Comparison of ENCODE assay signal across 16 cellular contexts in the genomic region with DNA sequence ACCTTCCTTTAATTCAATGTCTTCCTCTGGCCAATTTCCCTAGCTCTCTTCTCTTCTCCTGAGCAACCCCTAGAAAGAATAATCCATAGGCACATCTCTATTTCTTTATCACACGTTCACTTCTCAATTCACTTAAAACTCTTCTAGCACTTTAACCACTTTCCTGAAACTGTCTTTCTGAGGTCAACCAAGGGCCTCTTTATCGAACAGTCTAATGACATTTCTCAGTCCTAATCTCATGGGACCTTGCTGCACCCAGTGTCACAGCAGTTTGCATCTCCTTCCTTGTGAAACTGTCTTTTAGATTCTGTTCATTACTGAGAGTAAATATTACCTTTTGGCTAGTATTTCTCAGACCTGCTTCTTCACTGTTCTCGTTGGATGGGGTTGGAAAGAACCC.
DNase-seq lines count a peak whose midpoint lies in the region; ATAC-seq, FAIRE-seq and TF ChIP-seq lines count a peak whose summit lies in the region.
"Had no signal": no experiment of that assay in that cellular context is flagged by ENCODE, and none has a peak within 500 bp of the region (broad histone marks: within the 10 kb centered on the region; RNA-seq: fewer than 3 reads in every experiment).

No MANE protein-coding gene starts in this region.

- no peaks in the 10 kb centered on the region for H3K9me3 ChIP-seq in thyroid gland
- H3K9me3 ChIP-seq in upper lobe of right lung: no peaks in the 10 kb centered on the region

- H3K4me1 Mint-ChIP-seq in memory B cell: peaks cover 33% of the 10 kb centered on the region
- H3K4me1 Mint-ChIP-seq: GM23338 had no signal

- H3K4me3 Mint-ChIP-seq in memory B cell: no peak overlapping the region
- H3K4me3 Mint-ChIP-seq: brain, GM23338 had no signal

- intact Hi-C loops in thyroid gland (cut with DNase I) (no loop called here), upper lobe of right lung (cut with DNase I) (no loop called here)

- H3K9me3 Mint-ChIP-seq in memory B cell: no peaks in the 10 kb centered on the region
- H3K9me3 Mint-ChIP-seq: brain, GM23338 had no signal

- 83 to 89% methylated on average over 3 of the region's 3 CpGs for WGBS in thyroid gland, 2 donors

- FAIRE-seq in D721Med (lab: Jason Lieb, UNC): no peak
- FAIRE-seq in H54 (lab: Jason Lieb, UNC): no peak

- no peaks in the 10 kb centered on the region for H3K36me3 Mint-ChIP-seq in memory B cell
- H3K36me3 Mint-ChIP-seq: brain had no signal

- H3K4me3 ChIP-seq in thyroid gland (replicated peaks in 1 of 3) (no peak overlapping the region), upper lobe of right lung (no peak overlapping the region)
- H3K4me3 ChIP-seq: GM23338 had no signal

- H3K27ac Mint-ChIP-seq in memory B cell: peak overlapping the region; percentile 32
- H3K27ac Mint-ChIP-seq: GM23338 had no signal

- ATAC-seq in GM19025 (IDR thresholded peaks at IDR 0.05; ENCODE audit: low read depth, unreplicated experiment): peak; percentile 86
- peak; percentile 90 for ATAC-seq in GM21717 (IDR thresholded peaks at IDR 0.05; ENCODE audit: unreplicated experiment)
- ATAC-seq in HG03139 (IDR thresholded peaks at IDR 0.05; ENCODE audit: unreplicated experiment): peak; percentile 92
- ATAC-seq in memory B cell (ENCODE audit: low read depth): peak; percentile 59
- ATAC-seq in upper lobe of right lung: no peak
- ATAC-seq: esophagus mucosa had no signal

- no peaks in the 10 kb centered on the region for H3K36me3 ChIP-seq in thyroid gland
- no peaks in the 10 kb centered on the region for H3K36me3 ChIP-seq in upper lobe of right lung

- TF ChIP-seq CTCF in thyroid gland (IDR thresholded peaks at IDR 0.05): no peak
- no peak for TF ChIP-seq CTCF in D721Med (IDR thresholded peaks at IDR 0.05; ENCODE audit: insufficient read depth, missing control alignments)
- no peak for TF ChIP-seq CTCF in upper lobe of right lung (IDR thresholded peaks at IDR 0.05)

- TF ChIP-seq POLR2A in thyroid gland (IDR thresholded peaks at IDR 0.05) (no peak), H54 (IDR thresholded peaks at IDR 0.05; ENCODE audit: low read depth, low read length) (no peak)

- H3K27me3 ChIP-seq in thyroid gland (no peaks in the 10 kb centered on the region), upper lobe of right lung (no peaks in the 10 kb centered on the region)

- H3K4me1 ChIP-seq in thyroid gland (no peaks in the 10 kb centered on the region), upper lobe of right lung (no peaks in the 10 kb centered on the region)

- DNase-seq in memory B cell (ENCODE audit: low spot score in 2 of 2) (no peak), thyroid gland (no peak), D721Med (ENCODE audit: insufficient read length, low spot score) (no peak), H54 (ENCODE audit: insufficient read length, low spot score) (no peak), upper lobe of right lung (no peak)
- DNase-seq: activated CD8-positive, alpha-beta memory T cell treated with anti-CD3 and anti-CD28 coated beads, Interleukin-2, amount 50 U/mL, for 4 hours; DMS 273 treated with DMSO at 0.1 percent for 48 hours; NCI-H526; stimulated activated CD4-positive, alpha-beta T cell treated with anti-CD3 and anti-CD28 coated beads, Interleukin-12 subunit alpha, Interleukin-12 subunit beta, amount 100 ng/mL, for 4 hours; stimulated activated naive CD4-positive, alpha-beta T cell had no signal

- H3K27ac ChIP-seq in thyroid gland (no peak overlapping the region), upper lobe of right lung (no peak overlapping the region)

- H3K27me3 Mint-ChIP-seq in memory B cell: no peaks in the 10 kb centered on the region
- H3K27me3 Mint-ChIP-seq: brain had no signal
